Comparison of ENCODE assay signal across 8 cellular contexts in the genomic region with DNA sequence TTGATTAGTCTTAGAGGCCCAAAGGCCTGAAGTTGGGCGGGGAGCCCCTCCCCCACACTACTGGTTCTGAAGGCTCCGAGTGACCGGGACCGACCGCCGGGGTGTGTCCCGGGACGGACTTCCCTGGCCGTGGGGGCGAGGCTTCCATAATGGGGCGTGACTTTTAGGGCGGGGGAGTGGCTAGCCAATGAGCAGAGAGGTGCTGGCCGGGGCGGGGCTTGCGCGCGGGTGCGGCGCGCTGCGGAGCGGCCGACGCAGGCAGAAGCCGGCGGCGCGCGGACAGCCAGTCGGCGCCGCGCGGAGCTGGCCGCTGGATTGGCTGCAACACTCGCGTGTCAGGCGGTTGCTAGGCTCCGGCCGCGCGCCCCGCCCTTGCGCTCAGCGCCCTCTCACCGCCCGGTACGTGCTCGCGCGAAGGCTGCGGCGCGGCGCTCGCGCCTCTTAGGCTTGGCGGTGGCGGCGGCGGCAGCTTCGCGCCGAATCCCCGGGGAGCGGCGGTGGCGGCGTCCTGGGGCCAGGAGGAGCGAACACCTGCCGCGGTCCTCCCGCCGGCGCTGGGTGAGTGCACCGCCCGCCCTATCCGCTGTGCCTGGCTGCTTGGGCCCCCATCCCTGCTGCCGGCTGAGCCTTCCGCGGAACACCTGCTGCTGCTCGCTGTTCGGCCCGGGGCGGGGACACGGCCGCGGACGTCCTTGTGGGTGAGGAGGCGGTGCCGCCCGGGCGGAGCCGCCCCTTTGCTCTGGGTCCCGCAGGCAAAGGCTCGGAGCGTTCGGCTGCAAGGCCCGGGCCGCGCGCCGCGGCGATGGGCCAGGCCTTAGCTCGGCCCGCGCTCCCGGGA. TPM values are rescaled to one million over a fixed set of nuclear protein-coding genes. Genes with fewer than 3 reads are reported as not detected.
DNase-seq lines count a peak whose midpoint lies in the region; ATAC-seq and TF ChIP-seq lines count a peak whose summit lies in the region.

DAG1 (plus strand) TSS at position 392 of the 838 bp plus-strand sequence. CDS start 40,268 bp downstream, outside the sequence.

- peak; percentile 73 for ATAC-seq in HG03457 (IDR thresholded peaks at IDR 0.05; ENCODE audit: unreplicated experiment)

- DNase-seq in BE2C, result peak; percentile 93
- peak; percentile 96 for DNase-seq in GM19240 (ENCODE audit: insufficient read length, low spot score)
- peak; percentile 40 for DNase-seq in NCI-H524 treated with DMSO at 0.1 percent for 48 hours (lab: John Stamatoyannopoulos, UW)
- peak; percentile 93 for DNase-seq in activated CD4-positive, alpha-beta T cell treated with anti-CD3 and anti-CD28 coated beads for 4 hours
- DNase-seq in choroid plexus epithelial cell (ENCODE audit: low read depth), result peak; percentile 97
- peak; percentile 97 for DNase-seq in kidney tubule cell (ENCODE audit: low spot score)
- peak; percentile 83 to 92 for DNase-seq in stimulated activated CD4-positive, alpha-beta T cell treated with anti-CD3 and anti-CD28 coated beads, Interleukin-1b, Interleukin-23, amount 100 ng/mL, for 1 hour (ENCODE audit: low read depth in 2 of 2)

- no peaks in the 10 kb centered on the region for H3K27me3 ChIP-seq in BE2C

- H3K36me3 ChIP-seq in BE2C, result no peaks in the 10 kb centered on the region

- TF ChIP-seq CTCF in BE2C (IDR thresholded peaks at IDR 0.05; ENCODE audit: low read depth, low read length) (no peak), choroid plexus epithelial cell (conservative IDR thresholded peaks at IDR 0.05; ENCODE audit: low read depth, low read length) (no peak)

- H3K4me1 ChIP-seq in BE2C, result peaks cover 7% of the 10 kb centered on the region; the same call in 1 of the 2 replicates

- H3K9me3 ChIP-seq in BE2C, result no peaks in the 10 kb centered on the region

- peak within 1 kb of the TSS; percentile 76 for H3K4me3 ChIP-seq in BE2C (ENCODE audit: low read depth, low read length)
- H3K4me3 ChIP-seq in choroid plexus epithelial cell (ENCODE audit: low read depth, low read length), result peak within 1 kb of the TSS; percentile 79

RNA-seq across cellular contexts. Expression of gene DAG1, which starts in this region (rescaled TPM):
- polyA plus RNA-seq in BE2C (2012; ENCODE audit: insufficient read depth, insufficient read length, low read depth), result 31.4 TPM

Comparison
In these comparisons a context has a peak if more than half of its experiments do, and no peak if none do; other contexts are left out.
1. Peak in every context shown above with its lines: DNase-seq, ATAC-seq and H3K4me3 ChIP-seq.
2. DNase-seq: peak in every context shown above with its lines; median percentile 97 in choroid plexus epithelial cell; 97 in kidney tubule cell; 96 in GM19240; 93 in BE2C; 93 in activated CD4-positive, alpha-beta T cell treated with anti-CD3 and anti-CD28 coated beads for 4 hours; 88 in stimulated activated CD4-positive, alpha-beta T cell treated with anti-CD3 and anti-CD28 coated beads, Interleukin-1b, Interleukin-23, amount 100 ng/mL, for 1 hour; 40 in NCI-H524 treated with DMSO at 0.1 percent for 48 hours.